In genomic region chr17:29627951-29628350, GRCh38 we compare ENCODE assay signal across 23 cellular contexts. TPM values are rescaled to one million over a fixed set of nuclear protein-coding genes. Genes with fewer than 3 reads are reported as not detected.
DNase-seq lines count a peak whose midpoint lies in the region; ATAC-seq and TF ChIP-seq lines count a peak whose summit lies in the region.
"Had no signal": no experiment of that assay in that cellular context is flagged by ENCODE, and none has a peak within 500 bp of the region (broad histone marks: within the 10 kb centered on the region; RNA-seq: fewer than 3 reads in every experiment).

No MANE protein-coding gene starts in this region.

- H2AFZ ChIP-seq in mammary epithelial cell (ENCODE audit: low read depth, low read length): no peak overlapping the region
- H2AFZ ChIP-seq: neural progenitor cell had no signal

- peaks cover 4% of the 10 kb centered on the region in 2 donors for H3K36me3 Mint-ChIP-seq in activated T-cell treated with anti-CD3 and anti-CD28 coated beads, Interleukin-2, amount 50 U/mL, for 72 hours (ENCODE audit: insufficient read depth in 2 of 2)
- H3K36me3 Mint-ChIP-seq in CD8-positive, alpha-beta memory T cell: peaks cover 0 to 61% (median 9%) of the 10 kb centered on the region in 3 donors

- no peak overlapping the region for H3K4me2 ChIP-seq in mammary epithelial cell (ENCODE audit: insufficient read depth, low read depth, low read length)
- H3K4me2 ChIP-seq: A549, neural progenitor cell had no signal

- H3K9me3 Mint-ChIP-seq in activated T-cell treated with anti-CD3 and anti-CD28 coated beads, Interleukin-2, amount 50 U/mL, for 72 hours: no peaks in the 10 kb centered on the region
- no peaks in the 10 kb centered on the region for H3K9me3 Mint-ChIP-seq in CD8-positive, alpha-beta memory T cell
- H3K9me3 Mint-ChIP-seq: neural progenitor cell had no signal

- 83% methylated on average over 1 of the region's 1 CpG for WGBS in esophagus muscularis mucosa
- 100% methylated on average over 1 of the region's 1 CpG for WGBS in mammary epithelial cell (ENCODE audit: low coverage, missing lambda C conversion rate)

- H3K4me3 Mint-ChIP-seq in activated T-cell treated with anti-CD3 and anti-CD28 coated beads, Interleukin-2, amount 50 U/mL, for 72 hours: no peak overlapping the region
- no peak overlapping the region for H3K4me3 Mint-ChIP-seq in CD8-positive, alpha-beta memory T cell
- H3K4me3 Mint-ChIP-seq: neural progenitor cell had no signal

- no peaks in the 10 kb centered on the region for H4K20me1 ChIP-seq in mammary epithelial cell (ENCODE audit: insufficient read depth, low read length)

- H3K9ac ChIP-seq in mammary epithelial cell (ENCODE audit: insufficient read depth, low read length): no peak overlapping the region
- H3K9ac ChIP-seq: neural progenitor cell had no signal

- in situ Hi-C loops in gastrocnemius medialis (cut with MboI; ENCODE audit: low sequenced_read_pairs in 4 of 4): loop anchor here in 1 of 4 donors (10.0 kb wide), 1 partner anchor 147 kb away; no protein-coding TSS in a partner anchor
- in situ Hi-C loops in mammary epithelial cell (cut with MboI; ENCODE audit: low sequenced_read_pairs in 2 of 2): loop anchor here in 1 of 2 donors (25.0 kb wide), 1 partner anchor 309 kb away; the partner anchor contains the start of genes EFCAB5 and SSH2

- BruUV-seq in mammary epithelial cell (replicated peaks; lab: Mats Ljungman, UMichigan): no TSS peak

- dilution Hi-C loops in mammary epithelial cell (cut with HindIII; ENCODE audit: low sequenced_read_pairs): no loop called here

- DNase-seq in activated T-cell treated with anti-CD3 and anti-CD28 coated beads, Interleukin-2, amount 50 U/mL, for 72 hours: no peak
- no peak for DNase-seq in activated T-cell treated with anti-CD3 and anti-CD28 coated beads for 4 hours
- DNase-seq in CD8-positive, alpha-beta memory T cell: no peak
- no peak for DNase-seq in esophagus muscularis mucosa (ENCODE audit: extremely low spot score)
- no peak for DNase-seq in gastrocnemius medialis
- no peak for DNase-seq in mammary epithelial cell
- no peak for DNase-seq in NCI-H2029 treated with DMSO at 0.1 percent for 48 hours (lab: John Stamatoyannopoulos, UW)
- DNase-seq: activated CD4-positive, alpha-beta T cell treated with anti-CD3 and anti-CD28 coated beads for 4 hours; activated effector memory CD4-positive, alpha-beta T cell treated with Interleukin-2 at 50 U/mL for 16 hours; colonic mucosa; H7; left ventricle myocardium superior; NCI-H1694 treated with DMSO at 0.1 percent for 48 hours; NCI-H526; SJCRH30; stimulated activated CD8-positive, alpha-beta memory T cell treated with anti-CD3 and anti-CD28 coated beads, Interleukin-4, amount 100 ng/mL, for 48 hours; substantia nigra; upper lobe of right lung had no signal

- H3K36me3 ChIP-seq in CD8-positive, alpha-beta memory T cell (ENCODE audit: insufficient read depth, low read length): peaks cover 16% of the 10 kb centered on the region
- H3K36me3 ChIP-seq in esophagus muscularis mucosa (peaks cover 13 to 42% (median 24%) of the 10 kb centered on the region in 4 donors), gastrocnemius medialis (peaks cover 0 to 27% of the 10 kb centered on the region in 2 donors), mammary epithelial cell (ENCODE audit: insufficient read depth, low read length) (peaks cover 9% of the 10 kb centered on the region)
- H3K36me3 ChIP-seq: neural progenitor cell had no signal

- H3K27me3 Mint-ChIP-seq in activated T-cell treated with anti-CD3 and anti-CD28 coated beads, Interleukin-2, amount 50 U/mL, for 72 hours (ENCODE audit: low read depth): no peaks in the 10 kb centered on the region
- no peaks in the 10 kb centered on the region for H3K27me3 Mint-ChIP-seq in CD8-positive, alpha-beta memory T cell

- H3K9me3 ChIP-seq in CD8-positive, alpha-beta memory T cell (ENCODE audit: low read length): no peaks in the 10 kb centered on the region
- H3K9me3 ChIP-seq in esophagus muscularis mucosa: no peaks in the 10 kb centered on the region
- H3K9me3 ChIP-seq in gastrocnemius medialis: no peaks in the 10 kb centered on the region
- no peaks in the 10 kb centered on the region for H3K9me3 ChIP-seq in mammary epithelial cell (replicated peaks; ENCODE audit: insufficient read depth, low read length)
- H3K9me3 ChIP-seq: A549, colonic mucosa, SJCRH30, upper lobe of right lung had no signal

- H3K27ac Mint-ChIP-seq in activated T-cell treated with anti-CD3 and anti-CD28 coated beads, Interleukin-2, amount 50 U/mL, for 72 hours: peak overlapping the region; percentile 52
- H3K27ac Mint-ChIP-seq in CD8-positive, alpha-beta memory T cell: peak overlapping the region in 5 of 8 donors; percentile 12 to 92 (median 17)
- H3K27ac Mint-ChIP-seq: neural progenitor cell had no signal

- no peak overlapping the region for H3K27ac ChIP-seq in CD8-positive, alpha-beta memory T cell (ENCODE audit: low read depth, low read length)
- peak overlapping the region; percentile 35 to 67 (median 62) for H3K27ac ChIP-seq in esophagus muscularis mucosa (replicated peaks in 1 of 4)
- peak overlapping the region; percentile 98 to 100 (median 99) for H3K27ac ChIP-seq in gastrocnemius medialis
- no peak overlapping the region for H3K27ac ChIP-seq in mammary epithelial cell (ENCODE audit: insufficient read depth, low read depth, low read length)
- H3K27ac ChIP-seq: A549, colonic mucosa, neural progenitor cell, SJCRH30, upper lobe of right lung had no signal

- CTCF ChIA-PET in CD8-positive, alpha-beta memory T cell (lab: Charles Lee): interaction anchor here (2.4 kb wide), 1 partner anchor 11 kb away, joined by 10 read pairs; no protein-coding TSS in a partner anchor
- CTCF ChIA-PET in mammary epithelial cell (lab: Charles Lee; ENCODE audit: low non-redundant PET): no interaction called here

- intact Hi-C loops in esophagus muscularis mucosa (cut with DNase I): loop anchor here (5.0 to 10.0 kb wide), 2 partner anchors 41 to 297 kb away; partner anchors contain the start of gene GIT1
- intact Hi-C loops in gastrocnemius medialis (cut with DNase I; ENCODE audit: low total_unique reads): loop anchor here (10.0 kb wide), 1 partner anchor 493 kb away; no protein-coding TSS in a partner anchor
- intact Hi-C loops in mammary epithelial cell (cut with micrococcal nuclease): no loop called here

- no peaks in the 10 kb centered on the region for H3K27me3 ChIP-seq in CD8-positive, alpha-beta memory T cell (ENCODE audit: insufficient read depth, low read length, poor library complexity, severe bottlenecking)
- no peaks in the 10 kb centered on the region for H3K27me3 ChIP-seq in esophagus muscularis mucosa
- no peaks in the 10 kb centered on the region for H3K27me3 ChIP-seq in gastrocnemius medialis
- H3K27me3 ChIP-seq in mammary epithelial cell (ENCODE audit: insufficient read depth, low read length): no peaks in the 10 kb centered on the region
- H3K27me3 ChIP-seq: colonic mucosa, SJCRH30, upper lobe of right lung had no signal

- H3K4me1 ChIP-seq in CD8-positive, alpha-beta memory T cell (ENCODE audit: insufficient read depth, low read length): peaks cover 11% of the 10 kb centered on the region
- H3K4me1 ChIP-seq in esophagus muscularis mucosa (peaks cover 10 to 35% (median 31%) of the 10 kb centered on the region in 4 donors), gastrocnemius medialis (peaks cover 63 to 69% of the 10 kb centered on the region in 2 donors), mammary epithelial cell (ENCODE audit: insufficient read depth, low read length) (peaks cover 29% of the 10 kb centered on the region)
- H3K4me1 ChIP-seq: A549, colonic mucosa had no signal

- no peak for TF ChIP-seq POLR2A in esophagus muscularis mucosa (IDR thresholded peaks at IDR 0.05; ENCODE audit: low read depth)
- no peak for TF ChIP-seq POLR2A in gastrocnemius medialis (IDR thresholded peaks at IDR 0.05)

- POLR2A ChIA-PET in CD8-positive, alpha-beta memory T cell (lab: Charles Lee): interaction anchor here (1.2 kb wide), 1 partner anchor 10 kb away, joined by 3 read pairs; no protein-coding TSS in a partner anchor

- no peak for ATAC-seq in activated T-cell treated with anti-CD3 and anti-CD28 coated beads, Interleukin-2, amount 50 U/mL, for 72 hours (replicated peaks in 1 of 2)
- no peak for ATAC-seq in gastrocnemius medialis
- ATAC-seq in HG03135 (IDR thresholded peaks at IDR 0.05; ENCODE audit: unreplicated experiment): no peak
- ATAC-seq: A549, esophagus mucosa, Panc1, upper lobe of right lung had no signal

- no peaks in the 10 kb centered on the region for H3K79me2 ChIP-seq in mammary epithelial cell (ENCODE audit: insufficient read depth, low read length)

- no peak for TF ChIP-seq EP300 in esophagus muscularis mucosa (IDR thresholded peaks at IDR 0.05)

- peaks cover 71% of the 10 kb centered on the region for H3K4me1 Mint-ChIP-seq in activated T-cell treated with anti-CD3 and anti-CD28 coated beads, Interleukin-2, amount 50 U/mL, for 72 hours (ENCODE audit: low read depth)
- H3K4me1 Mint-ChIP-seq in CD8-positive, alpha-beta memory T cell: peaks cover 25 to 44% (median 43%) of the 10 kb centered on the region in 3 donors

- no peak overlapping the region for H3K4me3 ChIP-seq in CD8-positive, alpha-beta memory T cell (ENCODE audit: low read length)
- no peak overlapping the region for H3K4me3 ChIP-seq in esophagus muscularis mucosa
- no peak overlapping the region for H3K4me3 ChIP-seq in gastrocnemius medialis
- H3K4me3 ChIP-seq in mammary epithelial cell (replicated peaks in 1 of 3; ENCODE audit: insufficient read depth in 1 of 3, low read depth in 2 of 3, low read length in 3 of 3): no peak overlapping the region
- H3K4me3 ChIP-seq: A549, colonic mucosa, neural progenitor cell, SJCRH30, upper lobe of right lung had no signal

- TF ChIP-seq CTCF in esophagus muscularis mucosa (IDR thresholded peaks at IDR 0.05) (no peak), gastrocnemius medialis (IDR thresholded peaks at IDR 0.05 in 4 of 5, conservative IDR thresholded peaks at IDR 0.05 in 1 of 5) (no peak), mammary epithelial cell (conservative IDR thresholded peaks at IDR 0.05 in 1 of 2, IDR thresholded peaks at IDR 0.05 in 1 of 2; ENCODE audit: extremely low read depth in 1 of 2, insufficient read depth in 1 of 2, low read depth in 1 of 2, low read length in 2 of 2) (no peak)

RNA-seq across cellular contexts. Expression of gene CORO6, which starts 5.2 kb away (rescaled TPM):
- 10 to 100 TPM; 10.4 to 13.9 TPM for total RNA-seq in activated T-cell treated with anti-CD3 and anti-CD28 coated beads, Interleukin-2, amount 50 U/mL, for 72 hours
- 1 to 10 TPM; 2.5 to 2.9 TPM for total RNA-seq in CD8-positive, alpha-beta memory T cell
- polyA plus RNA-seq in CD8-positive, alpha-beta memory T cell: 0.17 TPM
- total RNA-seq in esophagus muscularis mucosa (10 to 100 TPM; 43.7 to 67.7 (median 46.9) TPM), gastrocnemius medialis (100 to 1,000 TPM; 409 to 694 (median 563) TPM), mammary epithelial cell (1 to 10 TPM; 6.3 to 9.8 TPM)
- polyA plus RNA-seq in mammary epithelial cell: 4.0 TPM
- 8.9 TPM for polyA minus RNA-seq in mammary epithelial cell

RNA-seq across cellular contexts. Expression of gene ANKRD13B, which starts 35.0 kb away (rescaled TPM):
- 10 to 100 TPM in 1 of 2 donors, 1 to 10 TPM in 1; 7.9 to 13.5 TPM for total RNA-seq in activated T-cell treated with anti-CD3 and anti-CD28 coated beads, Interleukin-2, amount 50 U/mL, for 72 hours
- total RNA-seq in CD8-positive, alpha-beta memory T cell: 10 to 100 TPM; 20.8 to 21.8 TPM
- 0.35 TPM for polyA plus RNA-seq in CD8-positive, alpha-beta memory T cell
- 10 to 100 TPM in 3 of 4 donors, 1 to 10 TPM in 1; 8.0 to 16.1 (median 13.4) TPM for total RNA-seq in esophagus muscularis mucosa
- 10 to 100 TPM in 1 of 4 donors, 1 to 10 TPM in 3; 8.2 to 11.5 (median 9.2) TPM for total RNA-seq in gastrocnemius medialis
- total RNA-seq in mammary epithelial cell: 10 to 100 TPM; 10.0 to 18.6 TPM
- polyA plus RNA-seq in mammary epithelial cell: 8.5 TPM
- polyA minus RNA-seq in mammary epithelial cell: 11.4 TPM

RNA-seq across cellular contexts. Expression of gene GIT1, which starts 38.5 kb away (rescaled TPM):
- 10 to 100 TPM; 45.0 to 47.4 TPM for total RNA-seq in activated T-cell treated with anti-CD3 and anti-CD28 coated beads, Interleukin-2, amount 50 U/mL, for 72 hours
- total RNA-seq in CD8-positive, alpha-beta memory T cell: 10 to 100 TPM; 69.7 to 69.8 TPM
- polyA plus RNA-seq in CD8-positive, alpha-beta memory T cell: 25.7 TPM
- total RNA-seq in esophagus muscularis mucosa: 10 to 100 TPM; 28.7 to 50.4 (median 39.9) TPM
- total RNA-seq in gastrocnemius medialis: 10 to 100 TPM; 30.2 to 62.2 (median 41.1) TPM
- total RNA-seq in mammary epithelial cell: 10 to 100 TPM; 41.8 to 83.4 TPM
- 52.2 TPM for polyA plus RNA-seq in mammary epithelial cell
- 112 TPM for polyA minus RNA-seq in mammary epithelial cell

RNA-seq across cellular contexts. Expression of gene TP53I13, which starts 59.5 kb away (rescaled TPM):
- total RNA-seq in activated T-cell treated with anti-CD3 and anti-CD28 coated beads, Interleukin-2, amount 50 U/mL, for 72 hours: 100 to 1,000 TPM in 1 of 2 donors, 10 to 100 TPM in 1; 77.4 to 103 TPM
- 10 to 100 TPM; 71.3 to 75.5 TPM for total RNA-seq in CD8-positive, alpha-beta memory T cell
- 33.1 TPM for polyA plus RNA-seq in CD8-positive, alpha-beta memory T cell
- total RNA-seq in esophagus muscularis mucosa (10 to 100 TPM; 40.9 to 72.6 (median 55.7) TPM), gastrocnemius medialis (10 to 100 TPM; 31.0 to 50.2 (median 32.1) TPM), mammary epithelial cell (10 to 100 TPM; 26.5 to 31.8 TPM)
- 19.5 TPM for polyA plus RNA-seq in mammary epithelial cell
- 2.7 TPM for polyA minus RNA-seq in mammary epithelial cell

Comparison
In these comparisons a context has a peak if more than half of its experiments do, and no peak if none do; other contexts are left out.
1. H3K27ac ChIP-seq: peak in esophagus muscularis mucosa (4 of 4) and gastrocnemius medialis (4 of 4); none in CD8-positive, alpha-beta memory T cell (single experiment) and mammary epithelial cell (single experiment).
2. RNA of gene CORO6, which starts 5.2 kb away (total RNA-seq): 409 to 694 TPM in gastrocnemius medialis; 43.7 to 67.7 TPM in esophagus muscularis mucosa, 10.4 to 13.9 TPM in activated T-cell treated with anti-CD3 and anti-CD28 coated beads, Interleukin-2, amount 50 U/mL, for 72 hours, 6.3 to 9.8 TPM in mammary epithelial cell and 2.5 to 2.9 TPM in CD8-positive, alpha-beta memory T cell; every median in the first group is over 4 times any median in the second.